Comparison of ENCODE assay signal across 7 cellular contexts in genomic region chr4:55547461-55547770, GRCh38. TPM values are rescaled to one million over a fixed set of nuclear protein-coding genes. Genes with fewer than 3 reads are reported as not detected.
DNase-seq lines count a peak whose midpoint lies in the region; ATAC-seq and TF ChIP-seq lines count a peak whose summit lies in the region.

No MANE protein-coding gene starts in this region.

- TF ChIP-seq POLR2A in HCT116 (IDR thresholded peaks at IDR 0.05; ENCODE audit: borderline replicate concordance, extremely low read depth, insufficient read depth, insufficient read length): no peak

- BruUV-seq in HCT116 (replicated peaks; lab: Mats Ljungman, UMichigan): TSS peak; percentile 80

- H3K9ac ChIP-seq in HCT116 (ENCODE audit: low read length) (peak overlapping the region; percentile 85), SK-N-SH (peak overlapping the region; percentile 89)

- H3K9me2 ChIP-seq in HCT116 (ENCODE audit: insufficient read depth) (no peaks in the 10 kb centered on the region), SK-N-SH (no peaks in the 10 kb centered on the region)

- H3F3A ChIP-seq in SK-N-SH (replicated peaks; ENCODE audit: insufficient read depth): peaks cover 49% of the 10 kb centered on the region

- RAD21 ChIA-PET in HCT116 (lab: Charles Lee; ENCODE audit: low non-redundant PET in 1 of 2, low total read pairs in 2 of 2, uncharacterized antibody in 2 of 2, unreplicated experiment in 2 of 2): no interaction called here

- H3K4me3 ChIP-seq in HCT116 (replicated peaks in 1 of 2; ENCODE audit: low read depth in 1 of 2, low read length in 2 of 2): peak overlapping the region; percentile 73 to 80
- H3K4me3 ChIP-seq in SK-N-SH (ENCODE audit: low read depth in 2 of 2, low read length in 1 of 2): peak overlapping the region; percentile 78 to 81
- H3K4me3 ChIP-seq in fibroblast of the aortic adventitia (ENCODE audit: low read depth, low read length): peak overlapping the region; percentile 83
- H3K4me3 ChIP-seq in osteoblast (ENCODE audit: insufficient read depth, low read length): peak overlapping the region; percentile 87

- no peaks in the 10 kb centered on the region for H3K27me3 ChIP-seq in HCT116 (ENCODE audit: insufficient read depth, low read length)
- H3K27me3 ChIP-seq in SK-N-SH (ENCODE audit: insufficient read depth): no peaks in the 10 kb centered on the region
- H3K27me3 ChIP-seq in osteoblast (ENCODE audit: insufficient read depth, low read length): no peaks in the 10 kb centered on the region

- CTCF ChIA-PET in HCT116 (lab: Charles Lee) (no interaction called here), SK-N-SH (lab: Yijun Ruan, JAX) (no interaction called here)

- no peak for ATAC-seq in HCT116
- no peak for ATAC-seq in HG03095 (IDR thresholded peaks at IDR 0.05; ENCODE audit: unreplicated experiment)

- H3K4me1 ChIP-seq in HCT116 (ENCODE audit: control insufficient read depth in 1 of 2, insufficient read depth in 2 of 2, low read length in 2 of 2) (peaks cover 57 to 68% of the 10 kb centered on the region in 2 experiments), SK-N-SH (ENCODE audit: control insufficient read depth in 1 of 2, insufficient read depth in 2 of 2, low read depth in 1 of 2, low read length in 1 of 2) (peaks cover 10% of the 10 kb centered on the region in 2 experiments), osteoblast (ENCODE audit: insufficient read depth, low read length) (peaks cover 43% of the 10 kb centered on the region)

- H3K27ac ChIP-seq in HCT116 (ENCODE audit: low read depth, low read length) (peak overlapping the region; percentile 100), SK-N-SH (ENCODE audit: low read depth in 2 of 2, low read length in 1 of 2) (peak overlapping the region; percentile 93 to 98), osteoblast (ENCODE audit: low read depth, low read length) (peak overlapping the region; percentile 80)

- POLR2A ChIA-PET in HCT116 (lab: Charles Lee): no interaction called here
- POLR2A ChIA-PET in SK-N-SH (lab: Yijun Ruan, JAX): interaction anchor here (0.7 to 1.4 kb wide), 4 partner anchors 151 to 393 kb away, joined by 3 to 7 read pairs (median 4); no protein-coding TSS in a partner anchor

- no peaks in the 10 kb centered on the region for H4K20me1 ChIP-seq in HCT116 (ENCODE audit: insufficient read depth)
- peaks cover 4% of the 10 kb centered on the region; the same call in 1 of the 2 replicates for H4K20me1 ChIP-seq in SK-N-SH (ENCODE audit: insufficient read depth)
- H4K20me1 ChIP-seq in osteoblast (ENCODE audit: insufficient read depth, low read length): peaks cover 8% of the 10 kb centered on the region

- peaks cover 43% of the 10 kb centered on the region for H3K79me2 ChIP-seq in HCT116 (ENCODE audit: insufficient read depth, low read length)
- peaks cover 29% of the 10 kb centered on the region for H3K79me2 ChIP-seq in SK-N-SH (ENCODE audit: insufficient read depth)
- peaks cover 28% of the 10 kb centered on the region for H3K79me2 ChIP-seq in osteoblast (ENCODE audit: insufficient read depth, low read length)

- intact Hi-C loops in HCT116 (cut with micrococcal nuclease): loop anchor here (5.0 to 10.0 kb wide), 4 partner anchors 87 to 200 kb away; partner anchors contain the start of genes NMU and SRD5A3

- WGBS in SK-N-SH (ENCODE audit: low lambda C conversion rate): 1% methylated on average over 10 of the region's 10 CpGs

- TF ChIP-seq RAD21 in HCT116 (IDR thresholded peaks at IDR 0.05; ENCODE audit: low read depth): no peak
- TF ChIP-seq RAD21 in SK-N-SH (IDR thresholded peaks at IDR 0.05; ENCODE audit: low read length): no peak

- TF ChIP-seq CTCF in HCT116 (IDR thresholded peaks at IDR 0.05 in 2 of 3, conservative IDR thresholded peaks at IDR 0.05 in 1 of 3; ENCODE audit: borderline replicate concordance in 1 of 3, insufficient read depth in 1 of 3, low read depth in 2 of 3, low read length in 2 of 3) (no peak), SK-N-SH (IDR thresholded peaks at IDR 0.05) (no peak), fibroblast of the aortic adventitia (IDR thresholded peaks at IDR 0.05; ENCODE audit: insufficient read depth, low read length) (no peak), osteoblast (IDR thresholded peaks at IDR 0.05; ENCODE audit: extremely low read depth, low read depth, low read length) (no peak)

- no peak for DNase-seq in HCT116 (ENCODE audit: low read depth, low spot score)
- DNase-seq in SK-N-SH: peak; percentile 50
- DNase-seq in fibroblast of the aortic adventitia (ENCODE audit: low read depth): no peak
- no peak for DNase-seq in osteoblast (ENCODE audit: insufficient read length, low spot score, missing footprints)
- no peak for DNase-seq in COLO668 (lab: John Stamatoyannopoulos, UW; ENCODE audit: unreplicated experiment)
- no peak for DNase-seq in GDM1 (lab: John Stamatoyannopoulos, UW)

- H3K9me3 ChIP-seq in HCT116 (ENCODE audit: control insufficient read depth in 1 of 2, insufficient read depth in 1 of 2, low read depth in 1 of 2, low read length in 2 of 2) (no peaks in the 10 kb centered on the region), SK-N-SH (no peaks in the 10 kb centered on the region), osteoblast (ENCODE audit: low read depth, low read length) (no peaks in the 10 kb centered on the region)

- no peak for TF ChIP-seq EP300 in SK-N-SH (IDR thresholded peaks at IDR 0.05; ENCODE audit: borderline replicate concordance in 1 of 2, low read depth in 1 of 2, low read length in 1 of 2)

- peak overlapping the region; percentile 91 for H3K4me2 ChIP-seq in HCT116 (ENCODE audit: low read length)
- peak overlapping the region; percentile 87 for H3K4me2 ChIP-seq in SK-N-SH
- peak overlapping the region; percentile 86 for H3K4me2 ChIP-seq in osteoblast (ENCODE audit: insufficient read depth, low read length)

- H3K36me3 ChIP-seq in HCT116 (ENCODE audit: control insufficient read depth in 1 of 2, insufficient read depth in 2 of 2, low read length in 2 of 2): no peaks in the 10 kb centered on the region
- no peaks in the 10 kb centered on the region for H3K36me3 ChIP-seq in SK-N-SH (replicated peaks in 1 of 2; ENCODE audit: control insufficient read depth in 1 of 2, insufficient read depth in 2 of 2, low read length in 1 of 2)
- no peaks in the 10 kb centered on the region for H3K36me3 ChIP-seq in osteoblast (ENCODE audit: insufficient read depth, low read length)

- H2AFZ ChIP-seq in HCT116 (ENCODE audit: low read depth, low read length, poor library complexity, severe bottlenecking) (no peak overlapping the region), SK-N-SH (ENCODE audit: low read depth) (peak overlapping the region; percentile 95), osteoblast (ENCODE audit: low read length) (peak overlapping the region; percentile 90)

TF ChIP-seq in HCT116, 20 proteins besides CTCF, POLR2A, EP300 and RAD21 (continues in another document):
- TF ChIP-seq CEBPB (IDR thresholded peaks at IDR 0.05; ENCODE audit: low read depth): no peak
- no peak for TF ChIP-seq YY1 (IDR thresholded peaks at IDR 0.05; ENCODE audit: extremely low read depth, insufficient replicate concordance, low read depth, low read length)

TF ChIP-seq in SK-N-SH, 30 proteins besides CTCF, POLR2A, EP300 and RAD21 (continues in another document):
- TF ChIP-seq NRF1 (IDR thresholded peaks at IDR 0.05; ENCODE audit: low read depth, low read length) (no peak), SMC3 (IDR thresholded peaks at IDR 0.05; ENCODE audit: low read depth, low read length) (no peak), FOSL2 (IDR thresholded peaks at IDR 0.05; ENCODE audit: borderline replicate concordance, low read depth) (no peak), MEF2A (IDR thresholded peaks at IDR 0.05; ENCODE audit: borderline replicate concordance, low read depth) (no peak), USF1 (IDR thresholded peaks at IDR 0.05; ENCODE audit: borderline replicate concordance, low read depth) (no peak), MAX (IDR thresholded peaks at IDR 0.05; ENCODE audit: low read depth) (no peak), GATA2 (CRISPR knock-in tag; IDR thresholded peaks at IDR 0.05) (no peak), POLR2AphosphoS5 (IDR thresholded peaks at IDR 0.05; ENCODE audit: low read depth, low read length) (peak; percentile 4; the same call in 1 of the 2 replicates), RXRA (IDR thresholded peaks at IDR 0.05; ENCODE audit: borderline replicate concordance, low read depth) (no peak), MXI1 (IDR thresholded peaks at IDR 0.05; ENCODE audit: low read depth, low read length) (peak; percentile 42; the same call in 1 of the 2 replicates), USF2 (IDR thresholded peaks at IDR 0.05; ENCODE audit: borderline replicate concordance, low read depth, low read length) (no peak), NFIC (IDR thresholded peaks at IDR 0.05; ENCODE audit: borderline replicate concordance) (no peak)

RNA-seq across cellular contexts. Expression of gene CLOCK, which starts 0.7 kb away (rescaled TPM):
- total RNA-seq in HCT116 (2021; ENCODE audit: unreplicated experiment): 38.7 TPM
- 12.6 and 14.3 TPM in 2 replicates for polyA plus RNA-seq in HCT116 (2012)
- polyA plus RNA-seq in SK-N-SH (2012; rRNA removed): 4.2 and 5.5 TPM in 2 replicates
- 5.5 and 6.4 TPM in 2 replicates for polyA plus RNA-seq in SK-N-SH (2012; cell fraction: cytosol; rRNA removed)
- 7.1 and 10.6 TPM in 2 replicates for polyA plus RNA-seq in SK-N-SH (2012; cell fraction: nucleus; rRNA removed)
- total RNA-seq in fibroblast of the aortic adventitia (ENCODE audit: low replicate concordance): 24.8 and 39.0 TPM in 2 replicates
- total RNA-seq in osteoblast: 34.4 and 44.8 TPM in 2 replicates

RNA-seq across cellular contexts. Expression of gene PDCL2, which starts 44.6 kb away (rescaled TPM):
- total RNA-seq in HCT116 (2021; ENCODE audit: unreplicated experiment): 0.47 TPM
- polyA plus RNA-seq in HCT116 (2012): 0.09 TPM in 1 of 2 replicates, not detected in the other
- polyA plus RNA-seq in SK-N-SH (2012; rRNA removed): not detected in 2 replicates
- polyA plus RNA-seq in SK-N-SH (2012; cell fraction: cytosol; rRNA removed): not detected in 2 replicates
- polyA plus RNA-seq in SK-N-SH (2012; cell fraction: nucleus; rRNA removed): not detected in 2 replicates
- not detected in 2 replicates for total RNA-seq in fibroblast of the aortic adventitia (ENCODE audit: low replicate concordance)
- not detected in 2 replicates for total RNA-seq in osteoblast

Comparison
In these comparisons a context has a peak if more than half of its experiments do, and no peak if none do; other contexts are left out.
1. Of the 11 proteins assayed by ChIP-seq in both SK-N-SH and HCT116: peak only in SK-N-SH: POLR2AphosphoS5 and YY1; only in HCT116: none; in both: none; in neither: 9.